9 cellular contexts compared by ENCODE assay signal in the genomic region with DNA sequence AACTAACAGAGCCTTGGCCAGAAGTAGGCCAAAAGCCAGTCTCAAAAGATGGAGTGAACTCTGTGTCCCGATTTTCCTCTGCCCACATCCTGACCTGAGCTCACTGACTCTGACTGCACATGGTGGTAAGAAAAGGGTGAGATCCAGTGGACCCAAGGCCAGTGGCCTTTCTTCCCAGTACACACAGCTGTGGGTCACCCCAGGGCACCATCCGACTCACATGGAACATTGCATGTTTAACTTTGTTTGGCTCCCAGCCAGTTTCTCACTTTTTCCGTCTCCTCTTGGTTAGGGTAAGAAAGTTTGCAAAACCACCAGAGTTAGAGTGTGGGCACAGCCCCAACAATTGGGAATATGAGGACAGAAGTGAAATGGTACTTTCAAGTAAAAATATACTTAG.
A peak's percentile ranks its signal among the peaks of the same experiment; 100 is the strongest.
DNase-seq lines count a peak whose midpoint lies in the region; ATAC-seq and TF ChIP-seq lines count a peak whose summit lies in the region.
"Had no signal": no experiment of that assay in that cellular context is flagged by ENCODE, and none has a peak within 500 bp of the region (broad histone marks: within the 10 kb centered on the region; RNA-seq: fewer than 3 reads in every experiment).

No MANE protein-coding gene starts in this region.

- ATAC-seq in GM19351 (IDR thresholded peaks at IDR 0.05; ENCODE audit: unreplicated experiment) (no peak), HG02970 (IDR thresholded peaks at IDR 0.05; ENCODE audit: low FRiP score, unreplicated experiment) (no peak), HG03097 (IDR thresholded peaks at IDR 0.05; ENCODE audit: low FRiP score, unreplicated experiment) (no peak)

- TF ChIP-seq CTCF in brain microvascular endothelial cell (IDR thresholded peaks at IDR 0.05; ENCODE audit: low read depth, low read length, missing control alignments), result no peak
- TF ChIP-seq CTCF in MM.1S (IDR thresholded peaks at IDR 0.05; ENCODE audit: low read length), result no peak

- H3K9me2 ChIP-seq in MM.1S (replicated peaks; ENCODE audit: insufficient read depth, low read length), result no peaks in the 10 kb centered on the region

- no peak overlapping the region for H3K4me3 ChIP-seq in MG63
- H3K4me3 ChIP-seq in brain microvascular endothelial cell (ENCODE audit: low read depth, low read length), result no peak overlapping the region
- peak overlapping the region in 1 of 2 donors; percentile 23 for H3K4me3 ChIP-seq in stomach smooth muscle (ENCODE audit: low read length in 2 of 2)
- no peak overlapping the region for H3K4me3 ChIP-seq in MM.1S (ENCODE audit: low read length)

- H3K9me3 ChIP-seq in MG63 (no peaks in the 10 kb centered on the region), stomach smooth muscle (ENCODE audit: control insufficient read depth in 2 of 2, low read length in 2 of 2) (no peaks in the 10 kb centered on the region), MM.1S (replicated peaks; ENCODE audit: insufficient read depth, low read length) (no peaks in the 10 kb centered on the region)

- H3K27me3 ChIP-seq in MG63 (no peaks in the 10 kb centered on the region), brain microvascular endothelial cell (replicated peaks) (no peaks in the 10 kb centered on the region), stomach smooth muscle (ENCODE audit: control insufficient read depth in 1 of 2, insufficient read depth in 2 of 2, low read length in 2 of 2) (no peaks in the 10 kb centered on the region), MM.1S (replicated peaks; ENCODE audit: insufficient read depth, low read length) (no peaks in the 10 kb centered on the region)

- H3K4me1 ChIP-seq in stomach smooth muscle (ENCODE audit: control insufficient read depth, insufficient read depth, low read length) (peaks cover 39% of the 10 kb centered on the region), MM.1S (ENCODE audit: low read length) (peaks cover 43% of the 10 kb centered on the region)

- H4K20me1 ChIP-seq in MM.1S (ENCODE audit: insufficient read depth, low read length), result peaks cover 12% of the 10 kb centered on the region

- H3K36me3 ChIP-seq in MG63 (no peaks in the 10 kb centered on the region), brain microvascular endothelial cell (replicated peaks) (no peaks in the 10 kb centered on the region), stomach smooth muscle (ENCODE audit: control insufficient read depth in 2 of 2, insufficient read depth in 2 of 2, low read length in 2 of 2) (no peaks in the 10 kb centered on the region), MM.1S (replicated peaks; ENCODE audit: insufficient read depth, low read length) (no peaks in the 10 kb centered on the region)

- H2AFZ ChIP-seq in MM.1S (ENCODE audit: low read length), result no peak overlapping the region

- DNase-seq in MG63, result peak; percentile 28
- peak; percentile 11 for DNase-seq in brain microvascular endothelial cell
- peak; percentile 53 for DNase-seq in islet precursor cell
- no peak for DNase-seq in MM.1S
- DNase-seq: kidney glomerular epithelial cell had no signal

- H3K79me2 ChIP-seq in MM.1S (ENCODE audit: low read length), result peaks cover 100% of the 10 kb centered on the region

- H3K9ac ChIP-seq in stomach smooth muscle (ENCODE audit: low read length in 2 of 2) (no peak overlapping the region), MM.1S (ENCODE audit: low read length) (no peak overlapping the region)

- no peak overlapping the region for H3K4me2 ChIP-seq in MM.1S (ENCODE audit: low read depth, low read length)

- H3F3A ChIP-seq in MM.1S (ENCODE audit: insufficient read depth, low read length), result peaks cover 22% of the 10 kb centered on the region

- in situ Hi-C loops in brain microvascular endothelial cell (cut with HindIII; ENCODE audit: low pct_ligation_motif_present, low sequenced_read_pairs), result no loop called here

- H3K27ac ChIP-seq in brain microvascular endothelial cell (no peak overlapping the region), stomach smooth muscle (ENCODE audit: low read length) (peak overlapping the region; percentile 18), MM.1S (ENCODE audit: low read length) (no peak overlapping the region)
